ENCODE assay signal across 1 cellular context in the genomic region with DNA sequence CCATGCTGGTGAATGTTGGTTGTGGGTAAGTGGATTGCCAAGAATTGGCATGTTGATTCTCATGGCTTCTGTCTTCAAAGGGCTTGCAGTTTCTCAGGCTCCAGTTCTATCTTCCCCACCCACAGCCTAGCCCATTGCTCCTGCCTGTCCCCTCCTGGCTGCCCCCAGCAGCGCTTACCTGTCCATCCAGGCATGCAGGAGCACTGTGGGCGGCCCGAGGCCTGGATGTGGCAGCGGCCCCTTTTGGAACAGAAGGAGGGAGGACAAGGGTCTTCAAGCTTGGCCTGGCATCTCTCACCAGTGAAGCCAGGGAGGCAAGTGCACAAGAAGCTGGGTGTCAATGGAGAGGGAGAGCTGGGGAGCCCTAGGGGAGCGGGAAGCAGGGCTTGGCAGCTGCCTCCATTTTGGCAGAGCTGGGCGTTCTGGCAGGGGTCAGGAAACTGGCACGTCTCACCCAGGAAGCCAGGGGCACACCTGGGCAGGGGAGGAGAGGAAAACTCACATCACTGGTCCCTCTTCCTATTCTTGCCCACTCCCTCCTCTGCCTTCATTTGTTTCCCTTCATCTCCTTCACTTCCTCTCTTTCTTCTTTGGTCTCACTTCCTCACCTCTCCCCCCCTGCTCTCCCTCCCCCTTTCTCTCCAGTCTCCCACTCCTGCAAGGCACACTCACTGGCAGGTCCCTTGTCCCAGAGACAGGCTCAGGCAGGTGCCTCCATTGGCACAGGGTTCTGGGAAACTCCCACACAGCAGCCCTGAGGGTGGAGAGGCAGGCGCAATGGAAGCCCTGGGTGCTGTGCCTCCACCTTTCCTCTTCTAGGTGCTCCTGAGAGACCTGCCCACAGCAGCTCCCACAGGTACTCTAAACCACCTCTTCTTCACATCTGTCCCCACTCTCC.
TF ChIP-seq lines count a peak whose summit lies in the region.

No MANE protein-coding gene starts in this region.

TF ChIP-seq in GM23338, 12 proteins besides CTCF, POLR2A, EP300 and RAD21 (continued from another document):
- TF ChIP-seq, protein P1, sequence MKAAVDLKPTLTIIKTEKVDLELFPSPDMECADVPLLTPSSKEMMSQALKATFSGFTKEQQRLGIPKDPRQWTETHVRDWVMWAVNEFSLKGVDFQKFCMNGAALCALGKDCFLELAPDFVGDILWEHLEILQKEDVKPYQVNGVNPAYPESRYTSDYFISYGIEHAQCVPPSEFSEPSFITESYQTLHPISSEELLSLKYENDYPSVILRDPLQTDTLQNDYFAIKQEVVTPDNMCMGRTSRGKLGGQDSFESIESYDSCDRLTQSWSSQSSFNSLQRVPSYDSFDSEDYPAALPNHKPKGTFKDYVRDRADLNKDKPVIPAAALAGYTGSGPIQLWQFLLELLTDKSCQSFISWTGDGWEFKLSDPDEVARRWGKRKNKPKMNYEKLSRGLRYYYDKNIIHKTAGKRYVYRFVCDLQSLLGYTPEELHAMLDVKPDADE (IDR thresholded peaks at IDR 0.05) = no peak
- no peak for TF ChIP-seq EZH2phosphoT487 (IDR thresholded peaks at IDR 0.05; ENCODE audit: unreplicated experiment)
- no peak for TF ChIP-seq ZNF114 (CRISPR knock-in tag; IDR thresholded peaks at IDR 0.05)
- TF ChIP-seq JUNB (IDR thresholded peaks at IDR 0.05; ENCODE audit: unreplicated experiment) = no peak
